ENCODE assay signal across 30 cellular contexts in the genomic region with DNA sequence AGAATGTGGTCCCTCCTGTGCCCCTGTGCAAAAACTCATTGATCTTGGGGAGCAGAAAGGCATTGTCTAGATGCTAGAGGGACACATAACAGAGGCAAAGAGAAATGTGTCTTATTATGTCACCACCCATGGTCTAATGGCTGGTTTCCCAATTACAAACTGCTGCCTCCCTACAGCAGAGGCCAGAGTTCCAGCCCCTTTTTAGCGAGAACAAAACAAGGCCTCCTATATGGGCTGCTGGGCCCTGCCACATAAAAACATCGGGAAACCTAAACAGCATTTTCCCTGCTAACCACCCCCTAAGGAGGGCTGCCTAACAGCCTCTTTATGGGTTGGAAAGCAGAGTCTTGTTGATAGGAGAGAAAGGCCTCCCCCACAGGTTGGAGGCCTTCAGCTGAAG.
"Had no signal": no experiment of that assay in that cellular context is flagged by ENCODE, and none has a peak within 500 bp of the region (broad histone marks: within the 10 kb centered on the region; RNA-seq: fewer than 3 reads in every experiment).

No MANE protein-coding gene starts in this region.

- H3K36me3 ChIP-seq: ascending aorta, breast epithelium, cardiac muscle cell, colonic mucosa, esophagus squamous epithelium, heart left ventricle, WERI-Rb-1 had no signal

- DNase-seq: activated CD4-positive, alpha-beta memory T cell treated with anti-CD3 and anti-CD28 coated beads, Interleukin-2, amount 10 ng/mL, durations not matched to agents 7 days and 5 days; activated CD4-positive, alpha-beta T cell treated with anti-CD3 and anti-CD28 coated beads for 36 hours; activated CD4-positive, alpha-beta T cell treated with anti-CD3 and anti-CD28 coated beads, Interleukin-2, amount 10 ng/mL, durations not matched to agents 24 days and 14 days; activated CD4-positive, CD25-positive, alpha-beta regulatory T cell; activated CD4-positive, CD25-positive, alpha-beta regulatory T cell treated with anti-CD3 and anti-CD28 coated beads, Interleukin-2, amount 50 U/mL, for 72 hours; activated CD8-positive, alpha-beta memory T cell treated with anti-CD3 and anti-CD28 coated beads, Interleukin-2, amount 50 U/mL, for 48 hours; activated gamma-delta T cell; activated naive CD4-positive, alpha-beta T cell; activated naive CD4-positive, alpha-beta T cell treated with anti-CD3 and anti-CD28 coated beads, Interleukin-2, amount 10 ng/mL, durations not matched to agents 7 days and 5 days; activated naive CD8-positive, alpha-beta T cell treated with anti-CD3 and anti-CD28 coated beads, Interleukin-2, amount 10 ng/mL, durations not matched to agents 7 days and 5 days; activated T-cell treated with anti-CD3 and anti-CD28 coated beads for 4 hours; activated T-cell treated with anti-CD3 and anti-CD28 coated beads, Interleukin-2, amount 50 U/mL, for 24 hours; activated T-cell treated with anti-CD3 and anti-CD28 coated beads, Interleukin-2, amount 50 U/mL, for 72 hours; central memory CD4-positive, alpha-beta T cell; cerebellar nuclear complex; colonic mucosa; effector CD8-positive, alpha-beta T cell; esophagus squamous epithelium; heart left ventricle; T-cell; T1000; WERI-Rb-1 had no signal

- H3K4me1 ChIP-seq: ascending aorta, breast epithelium, colonic mucosa had no signal

- H3K27ac ChIP-seq: ascending aorta, breast epithelium, cardiac muscle cell, colonic mucosa, epithelial cell of prostate, esophagus squamous epithelium, heart left ventricle, WERI-Rb-1 had no signal

- H3K36me3 Mint-ChIP-seq: activated naive CD4-positive, alpha-beta T cell treated with anti-CD3 and anti-CD28 coated beads, Interleukin-2, amount 10 ng/mL, durations not matched to agents 7 days and 5 days; activated naive CD4-positive, alpha-beta T cell treated with anti-CD3 and anti-CD28 coated beads, Interleukin-2, amount 50 U/mL, for 72 hours had no signal

- ATAC-seq: activated CD4-positive, alpha-beta T cell treated with anti-CD3 and anti-CD28 coated beads for 36 hours; activated naive CD4-positive, alpha-beta T cell treated with anti-CD3 and anti-CD28 coated beads, Interleukin-2, amount 50 U/mL, for 72 hours; activated T-cell treated with anti-CD3 and anti-CD28 coated beads, Interleukin-2, amount 50 U/mL, for 72 hours; heart left ventricle; T-cell had no signal

- H3K4me3 Mint-ChIP-seq: activated CD4-positive, alpha-beta memory T cell treated with anti-CD3 and anti-CD28 coated beads, Interleukin-2, amount 10 ng/mL, durations not matched to agents 7 days and 5 days; activated CD4-positive, alpha-beta T cell treated with anti-CD3 and anti-CD28 coated beads for 36 hours; activated CD4-positive, alpha-beta T cell treated with anti-CD3 and anti-CD28 coated beads, Interleukin-2, amount 10 ng/mL, durations not matched to agents 24 days and 14 days; activated naive CD4-positive, alpha-beta T cell treated with anti-CD3 and anti-CD28 coated beads, Interleukin-2, amount 10 ng/mL, durations not matched to agents 7 days and 5 days; activated naive CD8-positive, alpha-beta T cell treated with anti-CD3 and anti-CD28 coated beads, Interleukin-2, amount 10 ng/mL, durations not matched to agents 7 days and 5 days; activated T-cell treated with anti-CD3 and anti-CD28 coated beads, Interleukin-2, amount 50 U/mL, for 24 hours; activated T-cell treated with anti-CD3 and anti-CD28 coated beads, Interleukin-2, amount 50 U/mL, for 72 hours; brain; T-cell; T-helper 1 cell treated with Interleukin-12 subunit alpha and Interleukin-12 subunit beta and Interleukin-4 antibody, amounts not matched to agents 30 μg/mL and 1 μg/mL, for 36 hours; T-helper 2 cell treated with Interferon-gamma antibody and Interleukin-4, amounts not matched to agents 5 μg/mL and 100 μg/mL, for 36 hours had no signal

- H3K4me3 ChIP-seq: ascending aorta, breast epithelium, cardiac muscle cell, colonic mucosa, esophagus squamous epithelium, heart left ventricle had no signal

- H3K27me3 ChIP-seq: ascending aorta, breast epithelium, cardiac muscle cell, colonic mucosa, esophagus squamous epithelium, heart left ventricle had no signal

- H3K27ac Mint-ChIP-seq: activated CD4-positive, alpha-beta memory T cell treated with anti-CD3 and anti-CD28 coated beads, Interleukin-2, amount 10 ng/mL, durations not matched to agents 7 days and 5 days; activated CD4-positive, alpha-beta T cell treated with anti-CD3 and anti-CD28 coated beads for 36 hours; activated CD4-positive, alpha-beta T cell treated with anti-CD3 and anti-CD28 coated beads, Interleukin-2, amount 10 ng/mL, durations not matched to agents 24 days and 14 days; activated naive CD4-positive, alpha-beta T cell treated with anti-CD3 and anti-CD28 coated beads, Interleukin-2, amount 10 ng/mL, durations not matched to agents 7 days and 5 days; activated naive CD4-positive, alpha-beta T cell treated with anti-CD3 and anti-CD28 coated beads, Interleukin-2, amount 50 U/mL, for 72 hours; activated naive CD8-positive, alpha-beta T cell treated with anti-CD3 and anti-CD28 coated beads, Interleukin-2, amount 10 ng/mL, durations not matched to agents 7 days and 5 days; activated T-cell treated with anti-CD3 and anti-CD28 coated beads, Interleukin-2, amount 50 U/mL, for 24 hours; activated T-cell treated with anti-CD3 and anti-CD28 coated beads, Interleukin-2, amount 50 U/mL, for 72 hours; T-helper 1 cell treated with Interleukin-12 subunit alpha and Interleukin-12 subunit beta and Interleukin-4 antibody, amounts not matched to agents 30 μg/mL and 1 μg/mL, for 36 hours; T-helper 2 cell treated with Interferon-gamma antibody and Interleukin-4, amounts not matched to agents 5 μg/mL and 100 μg/mL, for 36 hours had no signal

- H3K9me3 ChIP-seq: ascending aorta, breast epithelium, colonic mucosa, esophagus squamous epithelium, heart left ventricle had no signal

- H3K9me3 Mint-ChIP-seq: activated CD4-positive, alpha-beta memory T cell treated with anti-CD3 and anti-CD28 coated beads, Interleukin-2, amount 10 ng/mL, durations not matched to agents 7 days and 5 days; activated CD4-positive, alpha-beta T cell treated with anti-CD3 and anti-CD28 coated beads, Interleukin-2, amount 10 ng/mL, durations not matched to agents 24 days and 14 days; activated naive CD4-positive, alpha-beta T cell treated with anti-CD3 and anti-CD28 coated beads, Interleukin-2, amount 10 ng/mL, durations not matched to agents 7 days and 5 days; activated naive CD4-positive, alpha-beta T cell treated with anti-CD3 and anti-CD28 coated beads, Interleukin-2, amount 50 U/mL, for 72 hours; activated naive CD8-positive, alpha-beta T cell treated with anti-CD3 and anti-CD28 coated beads, Interleukin-2, amount 10 ng/mL, durations not matched to agents 7 days and 5 days; activated T-cell treated with anti-CD3 and anti-CD28 coated beads, Interleukin-2, amount 50 U/mL, for 24 hours; activated T-cell treated with anti-CD3 and anti-CD28 coated beads, Interleukin-2, amount 50 U/mL, for 72 hours; brain; T-cell; T-helper 1 cell treated with Interleukin-12 subunit alpha and Interleukin-12 subunit beta and Interleukin-4 antibody, amounts not matched to agents 30 μg/mL and 1 μg/mL, for 36 hours; T-helper 2 cell treated with Interferon-gamma antibody and Interleukin-4, amounts not matched to agents 5 μg/mL and 100 μg/mL, for 36 hours had no signal

- H3K27me3 Mint-ChIP-seq: activated CD4-positive, alpha-beta memory T cell treated with anti-CD3 and anti-CD28 coated beads, Interleukin-2, amount 10 ng/mL, durations not matched to agents 7 days and 5 days; activated CD4-positive, alpha-beta T cell treated with anti-CD3 and anti-CD28 coated beads for 36 hours; activated CD4-positive, alpha-beta T cell treated with anti-CD3 and anti-CD28 coated beads, Interleukin-2, amount 10 ng/mL, durations not matched to agents 24 days and 14 days; activated naive CD4-positive, alpha-beta T cell treated with anti-CD3 and anti-CD28 coated beads, Interleukin-2, amount 10 ng/mL, durations not matched to agents 7 days and 5 days; activated naive CD8-positive, alpha-beta T cell treated with anti-CD3 and anti-CD28 coated beads, Interleukin-2, amount 10 ng/mL, durations not matched to agents 7 days and 5 days; activated T-cell treated with anti-CD3 and anti-CD28 coated beads, Interleukin-2, amount 50 U/mL, for 24 hours; brain; T-cell had no signal
